Comparison of ENCODE assay signal across 9 cellular contexts in the genomic region with DNA sequence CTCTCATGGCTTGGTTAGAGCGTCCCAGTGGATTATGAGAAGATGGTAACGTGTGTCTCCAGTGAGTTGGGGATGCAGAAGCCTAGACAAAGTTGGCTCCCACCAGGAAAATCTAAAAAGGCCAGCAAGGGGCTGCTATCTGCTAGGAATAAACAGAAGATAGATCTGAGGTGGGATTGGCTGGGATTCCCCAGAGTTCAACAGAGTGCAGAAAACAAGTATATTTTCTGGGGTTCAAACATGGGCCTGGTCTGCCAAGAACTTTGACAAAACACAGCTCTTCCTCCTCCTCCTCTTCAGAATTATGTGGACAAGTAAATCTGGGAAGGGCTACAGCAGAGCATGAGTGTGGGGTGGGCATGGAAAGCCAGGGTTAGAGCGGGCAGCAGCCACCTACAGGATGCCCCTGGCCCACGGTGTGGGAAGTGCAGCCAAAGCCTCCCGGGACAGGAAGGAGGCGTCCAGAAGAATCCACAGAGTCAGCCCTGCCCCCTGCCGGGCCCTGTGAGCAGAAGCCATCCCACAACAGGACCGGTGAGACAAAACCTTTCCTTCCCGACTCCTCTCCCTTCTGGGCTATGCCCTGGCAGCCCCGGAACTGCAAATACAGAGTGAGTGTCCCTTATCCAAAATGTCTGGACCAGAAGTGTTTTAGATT.
DNase-seq lines count a peak whose midpoint lies in the region; ATAC-seq and TF ChIP-seq lines count a peak whose summit lies in the region.
"Had no signal": no experiment of that assay in that cellular context is flagged by ENCODE, and none has a peak within 500 bp of the region (broad histone marks: within the 10 kb centered on the region; RNA-seq: fewer than 3 reads in every experiment).

No MANE protein-coding gene starts in this region.

- peaks cover 27% of the 10 kb centered on the region for H3K27me3 Mint-ChIP-seq in Caco-2 (ENCODE audit: insufficient read depth, unreplicated experiment)
- H3K27me3 Mint-ChIP-seq in activated naive CD8-positive, alpha-beta T cell treated with anti-CD3 and anti-CD28 coated beads, Interleukin-2, amount 50 U/mL, for 24 hours: peaks cover 22% of the 10 kb centered on the region

- 0 out of 2 replicates have a peak, but pooled peaks cover 5% of the 10 kb centered on the region for H3K4me1 ChIP-seq in Caco-2

- POLR2A ChIA-PET in Caco-2 (lab: Charles Lee): no interaction called here

- H3K9me3 Mint-ChIP-seq in Caco-2 (ENCODE audit: unreplicated experiment): no peaks in the 10 kb centered on the region
- no peaks in the 10 kb centered on the region for H3K9me3 Mint-ChIP-seq in activated naive CD8-positive, alpha-beta T cell treated with anti-CD3 and anti-CD28 coated beads, Interleukin-2, amount 50 U/mL, for 24 hours

- intact Hi-C loops in Caco-2 (cut with micrococcal nuclease; ENCODE audit: unreplicated experiment): loop anchor here (1.0 kb wide), 1 partner anchor 11 kb away; no protein-coding TSS in a partner anchor

- H3K27me3 ChIP-seq in Caco-2 (replicated peaks; ENCODE audit: control insufficient read depth, insufficient read depth, low read length): no peaks in the 10 kb centered on the region; the same call in none of the 2 replicates

- peak; percentile 47 to 51 for DNase-seq in Caco-2
- peak; percentile 48 for DNase-seq in KBM-7
- DNase-seq in activated naive CD8-positive, alpha-beta T cell treated with anti-CD3 and anti-CD28 coated beads, Interleukin-2, amount 50 U/mL, for 24 hours: no peak
- peak; percentile 71 for DNase-seq in islet precursor cell
- peak; percentile 41 for DNase-seq in ureter (ENCODE audit: low spot score)
- DNase-seq in omental fat pad (ENCODE audit: low spot score): no peak

- no peak overlapping the region for H3K4me3 Mint-ChIP-seq in Caco-2 (ENCODE audit: unreplicated experiment)
- H3K4me3 Mint-ChIP-seq in activated naive CD8-positive, alpha-beta T cell treated with anti-CD3 and anti-CD28 coated beads, Interleukin-2, amount 50 U/mL, for 24 hours: no peak overlapping the region
- H3K4me3 Mint-ChIP-seq: brain had no signal

- H3K27ac Mint-ChIP-seq in Caco-2 (ENCODE audit: unreplicated experiment): no peak overlapping the region
- H3K27ac Mint-ChIP-seq in activated naive CD8-positive, alpha-beta T cell treated with anti-CD3 and anti-CD28 coated beads, Interleukin-2, amount 50 U/mL, for 24 hours: no peak overlapping the region

- TF ChIP-seq CTCF in Caco-2 (IDR thresholded peaks at IDR 0.05; ENCODE audit: insufficient read depth in 1 of 2, low read depth in 1 of 2, low read length in 1 of 2, severe bottlenecking in 1 of 2, unreplicated experiment in 1 of 2) (peak; percentile 40 to 56), omental fat pad (IDR thresholded peaks at IDR 0.05) (no peak)

- no peaks in the 10 kb centered on the region for H3K36me3 Mint-ChIP-seq in Caco-2 (ENCODE audit: insufficient read depth, unreplicated experiment)
- H3K36me3 Mint-ChIP-seq in activated naive CD8-positive, alpha-beta T cell treated with anti-CD3 and anti-CD28 coated beads, Interleukin-2, amount 50 U/mL, for 24 hours (ENCODE audit: low read depth): no peaks in the 10 kb centered on the region
- H3K36me3 Mint-ChIP-seq: brain had no signal

- H3K4me1 Mint-ChIP-seq in Caco-2 (ENCODE audit: low read depth, unreplicated experiment): no peaks in the 10 kb centered on the region
- H3K4me1 Mint-ChIP-seq in activated naive CD8-positive, alpha-beta T cell treated with anti-CD3 and anti-CD28 coated beads, Interleukin-2, amount 50 U/mL, for 24 hours: no peaks in the 10 kb centered on the region

- BruUV-seq in Caco-2 (replicated peaks; lab: Mats Ljungman, UMichigan): no TSS peak

- no peaks in the 10 kb centered on the region for H3K9me3 ChIP-seq in Caco-2

- CTCF ChIA-PET in Caco-2 (lab: Charles Lee): interaction anchor here (1.8 kb wide), 1 partner anchor 11 kb away, joined by 4 read pairs; no protein-coding TSS in a partner anchor

- in situ Hi-C loops in KBM-7 (cut with MboI; ENCODE audit: low pct_unique_long_range_greater_than_20kb, low sequenced_read_pairs): no loop called here

- ATAC-seq in activated naive CD8-positive, alpha-beta T cell treated with anti-CD3 and anti-CD28 coated beads, Interleukin-2, amount 50 U/mL, for 24 hours: peak; percentile 75
- ATAC-seq in omental fat pad (ENCODE audit: low FRiP score) (no peak), GM21381 (IDR thresholded peaks at IDR 0.05; ENCODE audit: unreplicated experiment) (no peak), GM19455 (IDR thresholded peaks at IDR 0.05; ENCODE audit: unreplicated experiment) (no peak)

- H3K4me3 ChIP-seq in Caco-2 (ENCODE audit: low read depth, low read length): no peak overlapping the region

- H3K36me3 ChIP-seq in Caco-2 (ENCODE audit: control insufficient read depth, insufficient read depth, low read length): no peaks in the 10 kb centered on the region

Comparison
In these comparisons a context has a peak if more than half of its experiments do, and no peak if none do; other contexts are left out.
1. DNase-seq: peak in Caco-2 (2 of 2), KBM-7 (single experiment), islet precursor cell (single experiment) and ureter (single experiment); none in activated naive CD8-positive, alpha-beta T cell treated with anti-CD3 and anti-CD28 coated beads, Interleukin-2, amount 50 U/mL, for 24 hours (single experiment) and omental fat pad (single experiment).
2. CTCF ChIP-seq: peak in Caco-2 (2 of 2); none in omental fat pad (0 of 3).